In the genomic region with DNA sequence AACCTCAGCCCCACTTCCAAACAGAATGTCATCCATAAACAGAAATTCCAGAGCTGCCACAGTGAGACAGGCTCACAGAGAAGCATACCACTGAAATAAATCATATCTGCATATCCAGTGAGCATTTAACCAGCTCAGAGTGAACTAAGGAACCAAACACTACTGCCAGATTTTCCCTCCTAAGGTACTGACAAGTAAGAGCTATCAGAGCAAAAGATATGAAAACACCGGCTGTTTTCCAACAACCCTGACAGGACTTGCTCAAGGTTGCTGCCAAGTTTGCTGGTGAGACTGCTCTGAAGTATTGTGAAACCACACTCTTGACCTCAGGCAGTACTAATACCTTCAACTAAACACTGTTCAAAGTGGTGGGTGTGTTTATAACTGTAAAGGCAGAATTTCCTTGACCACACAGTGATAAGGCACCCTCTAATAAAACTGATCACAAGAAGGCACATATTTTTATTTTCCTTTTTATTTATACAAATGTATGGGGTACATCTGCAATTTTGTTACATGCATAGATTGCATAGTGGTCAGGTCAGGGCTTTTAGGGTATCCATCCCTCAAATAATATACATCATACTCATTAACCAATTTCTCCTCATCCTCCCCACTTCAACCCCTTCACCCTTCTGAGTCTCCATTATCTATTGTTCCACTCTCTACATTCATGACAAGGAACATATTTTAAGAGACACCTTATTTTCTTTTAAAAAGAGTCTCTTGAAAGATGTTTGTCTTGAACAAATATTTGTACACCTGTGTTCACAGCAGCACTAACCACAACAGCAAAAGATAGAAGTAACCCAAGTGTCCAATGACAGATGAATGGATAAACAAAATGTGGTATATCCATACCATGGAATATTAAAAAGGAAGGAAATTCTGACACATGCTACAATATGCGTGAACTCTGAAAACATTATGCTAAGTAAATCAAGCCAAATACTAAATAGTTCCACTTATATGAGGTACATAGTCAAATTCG, we compare ENCODE assay signal across 8 cellular contexts.
DNase-seq lines count a peak whose midpoint lies in the region; ATAC-seq and TF ChIP-seq lines count a peak whose summit lies in the region.

No MANE protein-coding gene starts in this region.

- peak overlapping the region; percentile 32 for H3K27ac ChIP-seq in subcutaneous abdominal adipose tissue (ENCODE audit: low read depth, low read length)

- DNase-seq in GM10266 (ENCODE audit: extremely low spot score): peak; percentile 18
- peak; percentile 14 for DNase-seq in HuH-7 (ENCODE audit: low spot score)
- DNase-seq in adipocyte (ENCODE audit: low read depth): peak; percentile 90
- peak; percentile 99 for DNase-seq in iris pigment epithelial cell (ENCODE audit: low read depth)
- DNase-seq in activated CD8-positive, alpha-beta memory T cell treated with anti-CD3 and anti-CD28 coated beads, Interleukin-2, amount 50 U/mL, for 48 hours: no peak
- no peak for DNase-seq in germinal center (ENCODE audit: low spot score)

- H3K4me3 ChIP-seq in adipocyte (ENCODE audit: low read length): peak overlapping the region; percentile 54
- H3K4me3 ChIP-seq in subcutaneous abdominal adipose tissue (ENCODE audit: low read depth in 1 of 5, low read length in 5 of 5): no peak overlapping the region

- H3K36me3 ChIP-seq in adipocyte (ENCODE audit: control insufficient read depth, insufficient read depth, low read length, severe bottlenecking) (no peaks in the 10 kb centered on the region), subcutaneous abdominal adipose tissue (ENCODE audit: control insufficient read depth in 5 of 5, insufficient read depth in 5 of 5, low read length in 5 of 5) (no peaks in the 10 kb centered on the region)

- peak; percentile 78 for ATAC-seq in GM21529 (IDR thresholded peaks at IDR 0.05; ENCODE audit: unreplicated experiment)

- TF ChIP-seq CTCF in GM10266 (IDR thresholded peaks at IDR 0.05; ENCODE audit: control insufficient read depth, insufficient read depth, low read depth, missing control alignments): no peak

- H3K9ac ChIP-seq in adipocyte (ENCODE audit: low read length) (peak overlapping the region; percentile 49), subcutaneous abdominal adipose tissue (ENCODE audit: low read length in 5 of 5) (no peak overlapping the region)

- H3K4me1 ChIP-seq in adipocyte (ENCODE audit: control insufficient read depth, insufficient read depth, low read length): peaks cover 40% of the 10 kb centered on the region
- H3K4me1 ChIP-seq in subcutaneous abdominal adipose tissue (ENCODE audit: control insufficient read depth in 5 of 5, insufficient read depth in 5 of 5, low read length in 5 of 5): peaks cover 11 to 37% (median 28%) of the 10 kb centered on the region in 5 donors

- H3K9me3 ChIP-seq in adipocyte (ENCODE audit: control insufficient read depth, low read length): no peaks in the 10 kb centered on the region
- H3K9me3 ChIP-seq in subcutaneous abdominal adipose tissue (ENCODE audit: control insufficient read depth in 5 of 5, low read length in 5 of 5): no peaks in the 10 kb centered on the region

- no peaks in the 10 kb centered on the region for H3K27me3 ChIP-seq in adipocyte (replicated peaks; ENCODE audit: control insufficient read depth, insufficient read depth, low read length)
- H3K27me3 ChIP-seq in subcutaneous abdominal adipose tissue (ENCODE audit: control insufficient read depth in 5 of 5, insufficient read depth in 4 of 5, low read length in 5 of 5): no peaks in the 10 kb centered on the region

Comparison
In these comparisons a context has a peak if more than half of its experiments do, and no peak if none do; other contexts are left out.
1. DNase-seq: peak in GM10266 (single experiment), HuH-7 (single experiment), adipocyte (single experiment) and iris pigment epithelial cell (single experiment); none in activated CD8-positive, alpha-beta memory T cell treated with anti-CD3 and anti-CD28 coated beads, Interleukin-2, amount 50 U/mL, for 48 hours (single experiment) and germinal center (single experiment).